In the genomic region with DNA sequence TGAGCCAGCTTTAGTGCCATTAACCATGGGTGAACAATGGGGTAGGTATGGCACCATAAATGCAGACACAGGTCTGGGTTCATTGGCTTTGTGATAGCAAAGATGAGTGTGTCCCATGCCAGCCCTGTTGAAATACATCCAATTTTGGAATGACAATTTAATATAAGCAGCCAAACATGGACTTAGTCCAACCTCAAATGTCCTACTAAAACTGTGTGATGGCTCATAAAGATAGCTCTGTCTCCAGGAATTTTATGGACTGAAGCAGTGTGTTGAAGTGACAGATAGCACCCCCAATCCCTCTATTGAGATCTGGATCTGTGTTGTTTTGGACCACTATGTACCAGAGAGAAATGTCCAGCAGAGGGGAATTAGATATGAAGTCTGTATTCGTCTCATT, we compare ENCODE assay signal across 29 cellular contexts.
"Had no signal": no experiment of that assay in that cellular context is flagged by ENCODE, and none has a peak within 500 bp of the region (broad histone marks: within the 10 kb centered on the region; RNA-seq: fewer than 3 reads in every experiment).

No MANE protein-coding gene starts in this region.

- H3K27me3 Mint-ChIP-seq: naive thymus-derived CD4-positive, alpha-beta T cell; natural killer cell treated with Interleukin-12 subunit alpha and Interleukin-12 subunit beta and Interleukin-15 and Interleukin-18, amount 100 ng/mL, for 72 hours; stimulated activated memory B cell treated with anti-CD40 and anti-IgM and Interleukin-4, amounts not matched to agents 10 μg/mL and 1 μg/mL and 100 μg/mL, for 72 hours; stimulated activated naive CD8-positive, alpha-beta T cell treated with anti-CD3 and anti-CD28 coated beads, Interleukin-15, amount 100 ng/mL, for 72 hours had no signal

- DNase-seq: naive thymus-derived CD4-positive, alpha-beta T cell; nephron progenitor cell; nucleus accumbens; pancreas; psoas muscle; right cardiac atrium; spleen; stimulated activated CD4-positive, alpha-beta T cell treated with anti-CD3 and anti-CD28 coated beads, Interleukin-12 subunit alpha, Interleukin-12 subunit beta, amount 100 ng/mL, for 4 hours; stimulated activated CD4-positive, alpha-beta T cell treated with anti-CD3 and anti-CD28 coated beads, Interleukin-1b, Interleukin-23, amount 100 ng/mL, for 48 hours; stimulated activated CD4-positive, alpha-beta T cell treated with anti-CD3 and anti-CD28 coated beads, Interleukin-4, amount 100 ng/mL, for 1 hour; stimulated activated CD4-positive, alpha-beta T cell treated with anti-CD3 and anti-CD28 coated beads, Interleukin-4, amount 100 ng/mL, for 4 hours; stimulated activated CD8-positive, alpha-beta memory T cell treated with anti-CD3 and anti-CD28 coated beads, Interleukin-4, amount 100 ng/mL, for 48 hours; stimulated activated naive CD4-positive, alpha-beta T cell; stimulated activated naive CD8-positive, alpha-beta T cell treated with anti-CD3 and anti-CD28 coated beads, Interleukin-15, amount 100 ng/mL, for 72 hours; stimulated activated naive CD8-positive, alpha-beta T cell treated with anti-CD3 and anti-CD28 coated beads, Interleukin-15, Interleukin-2, amounts not matched to agents 100 U/mL and 50 U/mL, for 24 hours; substantia nigra; testis; tibial artery; transverse colon; upper lobe of right lung; uterus had no signal

- H3K9me3 ChIP-seq: neutrophil, pancreas, psoas muscle, spleen, suprapubic skin, testis, tibial artery, transverse colon, upper lobe of right lung, uterus had no signal

- H3K4me1 ChIP-seq: psoas muscle, spleen, suprapubic skin, tibial artery, upper lobe of right lung, uterus had no signal

- H3K4me1 Mint-ChIP-seq: naive thymus-derived CD4-positive, alpha-beta T cell; neural crest cell; stimulated activated memory B cell treated with anti-CD40 and anti-IgM and Interleukin-4, amounts not matched to agents 10 μg/mL and 1 μg/mL and 100 μg/mL, for 72 hours; stimulated activated naive CD8-positive, alpha-beta T cell treated with anti-CD3 and anti-CD28 coated beads, Interleukin-15, amount 100 ng/mL, for 72 hours had no signal

- H3K4me3 ChIP-seq: pancreas, psoas muscle, skin epidermis, smooth muscle cell, spleen, suprapubic skin, testis, tibial artery, transverse colon, upper lobe of right lung, uterus had no signal

- H3K36me3 ChIP-seq: neutrophil, pancreas, spleen, suprapubic skin, tibial artery, transverse colon, upper lobe of right lung, uterus had no signal

- H3K27me3 ChIP-seq: neutrophil, pancreas, spleen, suprapubic skin, testis, transverse colon, upper lobe of right lung, uterus had no signal

- H3K9me3 Mint-ChIP-seq: nephron progenitor cell had no signal

- H3K27ac Mint-ChIP-seq: naive thymus-derived CD4-positive, alpha-beta T cell; natural killer cell treated with Interleukin-12 subunit alpha and Interleukin-12 subunit beta and Interleukin-15 and Interleukin-18, amount 100 ng/mL, for 72 hours; nephron progenitor cell; stimulated activated memory B cell treated with anti-CD40 and anti-IgM and Interleukin-4, amounts not matched to agents 10 μg/mL and 1 μg/mL and 100 μg/mL, for 72 hours; stimulated activated naive CD8-positive, alpha-beta T cell treated with anti-CD3 and anti-CD28 coated beads, Interleukin-15, amount 100 ng/mL, for 72 hours; type B pancreatic cell had no signal

- H3K4me3 Mint-ChIP-seq: naive thymus-derived CD4-positive, alpha-beta T cell; natural killer cell treated with Interleukin-12 subunit alpha and Interleukin-12 subunit beta and Interleukin-15 and Interleukin-18, amount 100 ng/mL, for 72 hours; nephron progenitor cell; neural crest cell; stimulated activated memory B cell treated with anti-CD40 and anti-IgM and Interleukin-4, amounts not matched to agents 10 μg/mL and 1 μg/mL and 100 μg/mL, for 72 hours; stimulated activated naive CD8-positive, alpha-beta T cell treated with anti-CD3 and anti-CD28 coated beads, Interleukin-15, amount 100 ng/mL, for 72 hours; type B pancreatic cell had no signal

- H3K27ac ChIP-seq: neutrophil, pancreas, psoas muscle, skin epidermis, spleen, suprapubic skin, testis, tibial artery, transverse colon, upper lobe of right lung had no signal

- H3K36me3 Mint-ChIP-seq: naive thymus-derived CD4-positive, alpha-beta T cell; natural killer cell treated with Interleukin-12 subunit alpha and Interleukin-12 subunit beta and Interleukin-15 and Interleukin-18, amount 100 ng/mL, for 72 hours; stimulated activated memory B cell treated with anti-CD40 and anti-IgM and Interleukin-4, amounts not matched to agents 10 μg/mL and 1 μg/mL and 100 μg/mL, for 72 hours had no signal
